21 cellular contexts compared by ENCODE assay signal in the genomic region with DNA sequence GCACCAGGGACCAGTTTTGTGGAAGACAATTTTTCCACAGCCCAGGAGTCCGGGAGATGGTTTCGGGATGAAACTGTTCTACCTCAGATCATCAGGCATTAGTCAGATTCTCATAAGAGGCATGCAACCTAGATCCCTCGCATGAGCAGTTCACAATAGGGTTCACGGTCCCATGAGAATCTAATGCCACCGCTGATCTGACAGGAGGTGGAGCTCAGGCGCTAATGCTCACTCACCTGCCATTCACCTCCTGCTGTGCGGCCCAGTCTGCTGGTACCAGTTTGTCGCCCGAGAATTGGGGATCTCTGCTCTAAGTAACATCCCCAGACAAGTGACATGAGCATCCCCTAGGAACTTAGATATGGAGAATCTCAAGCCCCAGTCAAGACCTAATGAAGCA.
"Had no signal": no experiment of that assay in that cellular context is flagged by ENCODE, and none has a peak within 500 bp of the region (broad histone marks: within the 10 kb centered on the region; RNA-seq: fewer than 3 reads in every experiment).

No MANE protein-coding gene starts in this region.

- H3K27ac ChIP-seq: epithelial cell of prostate, esophagus muscularis mucosa, gastroesophageal sphincter, left ventricle myocardium inferior, neutrophil, right atrium auricular region, sigmoid colon, skin epidermis had no signal

- DNase-seq: effector memory CD8-positive, alpha-beta T cell; glutamatergic neuron; immature natural killer cell; left cardiac atrium; left ventricle myocardium inferior; mesenchymal stem cell; midbrain; naive B cell; posterior cingulate gyrus; sigmoid colon; stimulated activated CD4-positive, alpha-beta T cell treated with anti-CD3 and anti-CD28 coated beads, Interleukin-12 subunit alpha, Interleukin-12 subunit beta, amount 100 ng/mL, for 4 hours; stimulated activated naive CD4-positive, alpha-beta T cell; trophoblast cell had no signal

- H3K27me3 ChIP-seq: esophagus muscularis mucosa, gastroesophageal sphincter, neutrophil, right atrium auricular region, sigmoid colon had no signal

- H3K4me3 ChIP-seq: esophagus muscularis mucosa, gastroesophageal sphincter, left ventricle myocardium inferior, lung, right atrium auricular region, sigmoid colon, skin epidermis had no signal

- H3K9me3 ChIP-seq: esophagus muscularis mucosa, gastroesophageal sphincter, left ventricle myocardium inferior, neutrophil, right atrium auricular region, sigmoid colon had no signal

- FAIRE-seq: keratinocyte had no signal

- H3K4me1 ChIP-seq: esophagus muscularis mucosa, gastroesophageal sphincter, right atrium auricular region, sigmoid colon had no signal

- ATAC-seq: effector memory CD8-positive, alpha-beta T cell; gastroesophageal sphincter; left cardiac atrium had no signal

- H3K36me3 ChIP-seq: neutrophil, right atrium auricular region, sigmoid colon had no signal
